Comparison of ENCODE assay signal across 8 cellular contexts in genomic region chr4:162497564-162498167, GRCh38.
DNase-seq lines count a peak whose midpoint lies in the region; ATAC-seq and TF ChIP-seq lines count a peak whose summit lies in the region.

No MANE protein-coding gene starts in this region.

- TF ChIP-seq CTCF in epithelial cell of proximal tubule (conservative IDR thresholded peaks at IDR 0.05; ENCODE audit: low read depth, low read length), result peak; percentile 87
- TF ChIP-seq CTCF in nephron (IDR thresholded peaks at IDR 0.05; ENCODE audit: unreplicated experiment in 3 of 3), result peak; percentile 80 to 89 (median 83)

- no peaks in the 10 kb centered on the region for H3K36me3 Mint-ChIP-seq in nephron (ENCODE audit: low read depth)

- H3K4me1 Mint-ChIP-seq in nephron, result no peaks in the 10 kb centered on the region

- H3K27ac Mint-ChIP-seq in nephron, result no peak overlapping the region

- no peak overlapping the region for H3K4me3 ChIP-seq in epithelial cell of proximal tubule (ENCODE audit: low read depth, low read length)

- H3K9me3 Mint-ChIP-seq in nephron, result no peaks in the 10 kb centered on the region

- DNase-seq in NCI-H2171 treated with DMSO at 0.1 percent for 48 hours (lab: John Stamatoyannopoulos, UW) (peak; percentile 29), NCI-H2171 (lab: John Stamatoyannopoulos, UW) (no peak), RPMI8226 (peak; percentile 16), epithelial cell of proximal tubule (ENCODE audit: low read depth) (peak; percentile 7), NCI-H774 (lab: John Stamatoyannopoulos, UW) (no peak)

- peak overlapping the region in 1 of 3 experiments; percentile 29 for H3K4me3 Mint-ChIP-seq in nephron

- no peaks in the 10 kb centered on the region for H3K27me3 Mint-ChIP-seq in nephron (ENCODE audit: low read depth)

- ATAC-seq in GM19463 (IDR thresholded peaks at IDR 0.05; ENCODE audit: unreplicated experiment) (peak; percentile 69), HG03460 (IDR thresholded peaks at IDR 0.05; ENCODE audit: unreplicated experiment) (peak; percentile 85)

Comparison
In these comparisons a context has a peak if more than half of its experiments do, and no peak if none do; other contexts are left out.
1. DNase-seq: peak in NCI-H2171 treated with DMSO at 0.1 percent for 48 hours (single experiment), RPMI8226 (single experiment) and epithelial cell of proximal tubule (single experiment); none in NCI-H2171 (single experiment) and NCI-H774 (single experiment).